Comparison of ENCODE assay signal across 1 cellular context in genomic region chr6:37667050-37667814, GRCh38.
TF ChIP-seq lines count a peak whose summit lies in the region.

No MANE protein-coding gene starts in this region.

TF ChIP-seq in K562, 482 proteins besides CTCF, POLR2A, EP300 and RAD21 (continued from another document and continues in another):
- TF ChIP-seq SMC3 (conservative IDR thresholded peaks at IDR 0.05; ENCODE audit: insufficient read depth, low read depth, low read length) = no peak
- TF ChIP-seq ZNF507 (tag; conservative IDR thresholded peaks at IDR 0.05) = no peak
- no peak for TF ChIP-seq KLF10 (CRISPR knock-in tag; IDR thresholded peaks at IDR 0.05)
- no peak for TF ChIP-seq CHD1 (IDR thresholded peaks at IDR 0.05; ENCODE audit: low read length)
- TF ChIP-seq MITF (IDR thresholded peaks at IDR 0.05) = no peak
- TF ChIP-seq USF1 (CRISPR knock-in tag; IDR thresholded peaks at IDR 0.05) = no peak
- peak; percentile 100 for TF ChIP-seq HES1 (IDR thresholded peaks at IDR 0.05; ENCODE audit: low read depth)
- TF ChIP-seq ZNF583 (CRISPR knock-in tag; IDR thresholded peaks at IDR 0.05) = peak; percentile 96
- peak; percentile 92; the same call in 1 of the 2 replicates for TF ChIP-seq KHSRP (IDR thresholded peaks at IDR 0.05)
- no peak for TF ChIP-seq BRCA1 (IDR thresholded peaks at IDR 0.05)
- TF ChIP-seq BRCA1 (CRISPR knock-in tag; IDR thresholded peaks at IDR 0.05) = no peak
- TF ChIP-seq KDM5B (IDR thresholded peaks at IDR 0.05; ENCODE audit: insufficient replicate concordance, low read depth, low read length) = no peak
- TF ChIP-seq ZKSCAN8 (CRISPR knock-in tag; IDR thresholded peaks at IDR 0.05) = peak; percentile 96
- no peak for TF ChIP-seq PREB (CRISPR knock-in tag; IDR thresholded peaks at IDR 0.05)
- peak in 1 of 2 experiments; percentile 42; a peak in 1 of 4 replicates for TF ChIP-seq BCLAF1 (IDR thresholded peaks at IDR 0.05; ENCODE audit: borderline replicate concordance in 1 of 2, control insufficient read depth in 1 of 2, low read depth in 2 of 2, low read length in 1 of 2)
- TF ChIP-seq RBM25 (IDR thresholded peaks at IDR 0.05; ENCODE audit: low read depth, low read length, severe bottlenecking) = no peak
- TF ChIP-seq ZNF830 (CRISPR knock-in tag; IDR thresholded peaks at IDR 0.05) = no peak
- TF ChIP-seq ZNF707 (CRISPR knock-in tag; conservative IDR thresholded peaks at IDR 0.05) = no peak
- TF ChIP-seq EGR1 (conservative IDR thresholded peaks at IDR 0.05) = peak; percentile 25; the same call in 1 of the 2 replicates
- peak; percentile 92 for TF ChIP-seq RUNX1 (IDR thresholded peaks at IDR 0.05; ENCODE audit: low read depth)
- TF ChIP-seq POLR2G (IDR thresholded peaks at IDR 0.05; ENCODE audit: low read depth, low read length) = no peak
- peak; percentile 13; the same call in 1 of the 2 replicates for TF ChIP-seq PTTG1 (tag; IDR thresholded peaks at IDR 0.05; ENCODE audit: low read depth)
- no peak for TF ChIP-seq PCBP1 (IDR thresholded peaks at IDR 0.05; ENCODE audit: low read depth, low read length, poor library complexity, severe bottlenecking)
- peak; percentile 99 for TF ChIP-seq KLF16 (IDR thresholded peaks at IDR 0.05)
- no peak for TF ChIP-seq RBFOX2 (IDR thresholded peaks at IDR 0.05; ENCODE audit: low read depth, low read length)
- no peak for TF ChIP-seq PCBP2 (IDR thresholded peaks at IDR 0.05; ENCODE audit: low read depth, low read length, poor library complexity, severe bottlenecking)
- TF ChIP-seq ZNF696 (CRISPR knock-in tag; conservative IDR thresholded peaks at IDR 0.05) = no peak
- no peak for TF ChIP-seq MCM2 (IDR thresholded peaks at IDR 0.05; ENCODE audit: low read depth)
- peak; percentile 98 for TF ChIP-seq ZNF76 (CRISPR knock-in tag; IDR thresholded peaks at IDR 0.05; ENCODE audit: borderline replicate concordance)
- TF ChIP-seq TRIM28 (IDR thresholded peaks at IDR 0.05) = no peak
- no peak for TF ChIP-seq RBM39 (optimal IDR thresholded peaks at IDR 0.05; ENCODE audit: low read depth, low read length)
- no peak for TF ChIP-seq XRCC3 (IDR thresholded peaks at IDR 0.05)
- no peak for TF ChIP-seq CEBPG (CRISPR knock-in tag; IDR thresholded peaks at IDR 0.05)
- TF ChIP-seq CEBPG (tag; conservative IDR thresholded peaks at IDR 0.05 in 1 of 2, IDR thresholded peaks at IDR 0.05 in 1 of 2) = peak in 1 of 2 experiments; percentile 50; a peak in 1 of 4 replicates
- no peak for TF ChIP-seq CBX8 (IDR thresholded peaks at IDR 0.05; ENCODE audit: borderline replicate concordance, extremely low read depth, low read depth, low read length, poor library complexity, severe bottlenecking)
- no peak for TF ChIP-seq SUPT5H (IDR thresholded peaks at IDR 0.05)
- peak; percentile 100 for TF ChIP-seq GATA2 (CRISPR knock-in tag; IDR thresholded peaks at IDR 0.05)
- peak; percentile 75 for TF ChIP-seq GMEB1 (CRISPR knock-in tag; IDR thresholded peaks at IDR 0.05)
- TF ChIP-seq ZNF764 (CRISPR knock-in tag; IDR thresholded peaks at IDR 0.05; ENCODE audit: low read depth) = no peak
- no peak for TF ChIP-seq CHD4 (IDR thresholded peaks at IDR 0.05; ENCODE audit: insufficient read depth, insufficient replicate concordance, low read depth, low read length, poor library complexity, severe bottlenecking)
- peak; percentile 97 for TF ChIP-seq GATAD2B (IDR thresholded peaks at IDR 0.05; ENCODE audit: borderline replicate concordance)
- TF ChIP-seq ZKSCAN3 (CRISPR knock-in tag; IDR thresholded peaks at IDR 0.05) = no peak
- peak; percentile 98 for TF ChIP-seq POLR2AphosphoS5 (IDR thresholded peaks at IDR 0.05; ENCODE audit: control insufficient read depth, insufficient read depth, low read depth, low read length)
- peak; percentile 100 for TF ChIP-seq TEAD4 (IDR thresholded peaks at IDR 0.05; ENCODE audit: low read length)
- no peak for TF ChIP-seq TEAD4 (CRISPR knock-in tag; IDR thresholded peaks at IDR 0.05; ENCODE audit: borderline replicate concordance)
- TF ChIP-seq RFX7 (CRISPR knock-in tag; IDR thresholded peaks at IDR 0.05) = no peak
- TF ChIP-seq ZNF197 (CRISPR knock-in tag; IDR thresholded peaks at IDR 0.05; ENCODE audit: low read depth) = peak; percentile 97
- TF ChIP-seq ZNF239 (CRISPR knock-in tag; IDR thresholded peaks at IDR 0.05) = peak; percentile 87
- TF ChIP-seq U2AF1 (optimal IDR thresholded peaks at IDR 0.05; ENCODE audit: low read depth, low read length) = no peak
- TF ChIP-seq ZC3H8 (IDR thresholded peaks at IDR 0.05) = no peak
- TF ChIP-seq BMI1 (IDR thresholded peaks at IDR 0.05; ENCODE audit: low read length) = no peak
- peak; percentile 66 to 97 for TF ChIP-seq MAZ (CRISPR knock-in tag; conservative IDR thresholded peaks at IDR 0.05 in 1 of 2, IDR thresholded peaks at IDR 0.05 in 1 of 2)
- TF ChIP-seq TEAD2 (tag; IDR thresholded peaks at IDR 0.05) = peak; percentile 77; the same call in 1 of the 2 replicates
- TF ChIP-seq BDP1 (IDR thresholded peaks at IDR 0.05; ENCODE audit: insufficient read depth, insufficient read length) = peak; percentile 15
- TF ChIP-seq HNRNPL (IDR thresholded peaks at IDR 0.05; ENCODE audit: low read depth, low read length) = no peak
- TF ChIP-seq CBX2 (IDR thresholded peaks at IDR 0.05; ENCODE audit: insufficient read depth, low read length, poor library complexity, severe bottlenecking) = no peak
- peak; percentile 76 for TF ChIP-seq PHTF2 (CRISPR knock-in tag; IDR thresholded peaks at IDR 0.05)
- TF ChIP-seq ELF2 (CRISPR knock-in tag; IDR thresholded peaks at IDR 0.05) = no peak
- TF ChIP-seq ZNF75A (CRISPR knock-in tag; IDR thresholded peaks at IDR 0.05) = peak; percentile 71; the same call in 1 of the 2 replicates
- peak; percentile 90 for TF ChIP-seq ZNF445 (CRISPR knock-in tag; IDR thresholded peaks at IDR 0.05; ENCODE audit: low read depth)
- TF ChIP-seq ZNF232 (CRISPR knock-in tag; IDR thresholded peaks at IDR 0.05) = no peak
- TF ChIP-seq HNRNPK (IDR thresholded peaks at IDR 0.05; ENCODE audit: low read depth, low read length, poor library complexity, severe bottlenecking) = no peak
- peak; percentile 66; the same call in 1 of the 2 replicates for TF ChIP-seq ZNF57 (CRISPR knock-in tag; IDR thresholded peaks at IDR 0.05)
- TF ChIP-seq COPS2 (conservative IDR thresholded peaks at IDR 0.05) = no peak
- TF ChIP-seq BRF1 (IDR thresholded peaks at IDR 0.05; ENCODE audit: borderline replicate concordance, extremely low read depth, insufficient read length) = no peak
- peak; percentile 98 for TF ChIP-seq SMARCA4 (IDR thresholded peaks at IDR 0.05)
- peak; percentile 98 for TF ChIP-seq ZNF584 (CRISPR knock-in tag; IDR thresholded peaks at IDR 0.05; ENCODE audit: low read depth)
- TF ChIP-seq SRSF7 (optimal IDR thresholded peaks at IDR 0.05; ENCODE audit: low read depth, low read length) = no peak
- peak; percentile 84; the same call in 1 of the 2 replicates for TF ChIP-seq ELK3 (CRISPR knock-in tag; IDR thresholded peaks at IDR 0.05)
- TF ChIP-seq CTCFL (IDR thresholded peaks at IDR 0.05; ENCODE audit: borderline replicate concordance, insufficient read depth, low read depth, low read length, poor library complexity, severe bottlenecking) = no peak
- TF ChIP-seq RBM17 (IDR thresholded peaks at IDR 0.05; ENCODE audit: borderline replicate concordance, low read depth, low read length) = no peak
- TF ChIP-seq NRF1 (conservative IDR thresholded peaks at IDR 0.05 in 1 of 2, IDR thresholded peaks at IDR 0.05 in 1 of 2) = no peak
